In the genomic region with DNA sequence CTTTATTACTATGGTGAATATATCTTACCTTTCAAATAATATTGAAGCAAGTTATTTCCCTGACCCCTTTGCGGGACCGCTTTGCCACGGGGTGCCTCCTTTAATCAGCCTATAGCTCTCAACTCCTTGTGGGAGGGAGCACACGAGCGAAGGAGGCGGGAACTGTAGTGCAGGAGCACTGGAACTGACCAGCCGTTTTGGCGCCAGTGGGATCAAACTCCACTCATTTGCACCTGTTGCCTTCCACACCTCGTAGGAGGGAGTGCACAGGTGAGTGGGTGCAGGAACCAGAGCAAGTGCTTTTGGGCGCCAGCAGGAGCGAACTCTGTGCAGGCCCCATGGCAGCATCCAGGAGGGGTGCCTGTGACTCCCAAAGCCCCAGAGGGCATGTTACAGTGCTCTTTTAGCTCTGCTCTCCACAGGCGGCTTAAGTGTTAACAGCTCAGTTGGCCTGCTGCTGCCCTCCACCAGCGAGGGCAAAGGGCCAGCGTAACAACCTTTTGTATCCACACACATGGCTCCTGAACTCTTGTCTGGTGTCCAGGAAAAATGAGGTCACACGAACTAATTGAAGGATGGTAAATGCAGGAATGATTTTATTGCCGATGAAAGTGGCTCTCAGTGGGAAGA, we compare ENCODE assay signal across 19 cellular contexts.
DNase-seq lines count a peak whose midpoint lies in the region; ATAC-seq, FAIRE-seq and TF ChIP-seq lines count a peak whose summit lies in the region.
"Had no signal": no experiment of that assay in that cellular context is flagged by ENCODE, and none has a peak within 500 bp of the region (broad histone marks: within the 10 kb centered on the region; RNA-seq: fewer than 3 reads in every experiment).

No MANE protein-coding gene starts in this region.

- peak in 3 of 4 donors; percentile 13 to 73 (median 70) for ATAC-seq in heart left ventricle
- ATAC-seq in left cardiac atrium = no peak
- no peak for ATAC-seq in upper lobe of right lung
- ATAC-seq: PC-3, SK-N-SH treated with all-trans-retinoic acid at 6 μM for 48 hours had no signal

- H3K36me3 Mint-ChIP-seq in endodermal cell (ENCODE audit: low read depth) = peaks cover 37% of the 10 kb centered on the region

- H3K27me3 ChIP-seq in heart left ventricle = no peaks in the 10 kb centered on the region
- H3K27me3 ChIP-seq in endodermal cell (ENCODE audit: control insufficient read depth, insufficient read depth, low read length, poor library complexity, severe bottlenecking) = no peaks in the 10 kb centered on the region
- H3K27me3 ChIP-seq in small intestine (ENCODE audit: control insufficient read depth in 2 of 2, insufficient read depth in 2 of 2, low read length in 2 of 2) = no peaks in the 10 kb centered on the region
- H3K27me3 ChIP-seq in H7 (ENCODE audit: control insufficient read depth, insufficient read depth, low read length) = no peaks in the 10 kb centered on the region
- no peaks in the 10 kb centered on the region for H3K27me3 ChIP-seq in upper lobe of right lung

- peak overlapping the region; percentile 69 for H3K27ac Mint-ChIP-seq in endodermal cell
- H3K27ac Mint-ChIP-seq: IgD-negative memory B cell had no signal

- peaks cover 0 to 7% (median 0%) of the 10 kb centered on the region in 12 donors for H3K4me1 ChIP-seq in heart left ventricle
- H3K4me1 ChIP-seq in endodermal cell (ENCODE audit: control insufficient read depth, insufficient read depth, low read length) = no peaks in the 10 kb centered on the region
- H3K4me1 ChIP-seq in small intestine (ENCODE audit: control insufficient read depth in 2 of 2, insufficient read depth in 1 of 2, low read depth in 1 of 2, low read length in 1 of 2) = no peaks in the 10 kb centered on the region
- H3K4me1 ChIP-seq in upper lobe of right lung = no peaks in the 10 kb centered on the region

- no peak for FAIRE-seq in small intestine (lab: Jason Lieb, UNC)
- FAIRE-seq: A204.1, GM12892, GM19239 had no signal

- 77 to 84% (median 84%) methylated on average over 14 to 16 of the region's 16 CpGs for WGBS in heart left ventricle, 4 donors
- 88 to 94% methylated on average over 10 to 16 of the region's 16 CpGs for WGBS in endodermal cell (ENCODE audit: insufficient coverage in 1 of 2, insufficient read length in 1 of 2), 2 experiments
- 70 to 87% (median 82%) methylated on average over 16 of the region's 16 CpGs for WGBS in small intestine, 3 donors

- H3K4me3 ChIP-seq in heart left ventricle (no peak overlapping the region), endodermal cell (ENCODE audit: low read length) (no peak overlapping the region), small intestine (ENCODE audit: low read depth in 1 of 2, low read length in 2 of 2) (no peak overlapping the region), H7 (ENCODE audit: insufficient read depth, low read depth, low read length) (no peak overlapping the region), upper lobe of right lung (no peak overlapping the region)

- H3K9ac ChIP-seq in endodermal cell (ENCODE audit: extremely low read depth, low read length, poor library complexity, severe bottlenecking) = no peak overlapping the region

- H3K27ac ChIP-seq in heart left ventricle (no peak overlapping the region), endodermal cell (ENCODE audit: low read depth, low read length) (no peak overlapping the region), small intestine (ENCODE audit: low read depth in 1 of 2, low read length in 1 of 2) (no peak overlapping the region), upper lobe of right lung (no peak overlapping the region)
- H3K27ac ChIP-seq: C4-2B had no signal

- no peak overlapping the region for H3K4me3 Mint-ChIP-seq in endodermal cell
- H3K4me3 Mint-ChIP-seq: IgD-negative memory B cell had no signal

- TF ChIP-seq CTCF in heart left ventricle (IDR thresholded peaks at IDR 0.05) (no peak), endodermal cell (conservative IDR thresholded peaks at IDR 0.05) (no peak), upper lobe of right lung (IDR thresholded peaks at IDR 0.05) (no peak)

- intact Hi-C loops in heart left ventricle (cut with DNase I) = no loop called here
- intact Hi-C loops in left cardiac atrium (cut with DNase I) = no loop called here
- intact Hi-C loops in upper lobe of right lung (cut with DNase I) = no loop called here

- H3K27me3 Mint-ChIP-seq in endodermal cell (ENCODE audit: insufficient read depth) = no peaks in the 10 kb centered on the region

- peaks cover 8% of the 10 kb centered on the region for H3K4me1 Mint-ChIP-seq in endodermal cell

- H3K36me3 ChIP-seq in heart left ventricle (peaks cover 0 to 7% (median 0%) of the 10 kb centered on the region in 9 donors), endodermal cell (ENCODE audit: control insufficient read depth, insufficient read depth, low read length) (peaks cover 24% of the 10 kb centered on the region), small intestine (ENCODE audit: control insufficient read depth in 2 of 2, insufficient read depth in 2 of 2, low read length in 2 of 2) (no peaks in the 10 kb centered on the region), H7 (replicated peaks; ENCODE audit: control insufficient read depth, insufficient read depth, low read length) (no peaks in the 10 kb centered on the region), upper lobe of right lung (no peaks in the 10 kb centered on the region)

- no peaks in the 10 kb centered on the region for H3K9me3 Mint-ChIP-seq in endodermal cell

- no peak for TF ChIP-seq POLR2A in heart left ventricle (IDR thresholded peaks at IDR 0.05)

- peak in 1 of 5 donors; percentile 42 for DNase-seq in heart left ventricle
- DNase-seq in left cardiac atrium = no peak
- DNase-seq in NCI-H2029 treated with DMSO at 0.1 percent for 48 hours (lab: John Stamatoyannopoulos, UW) = peak; percentile 18
- DNase-seq in endodermal cell = no peak
- DNase-seq in small intestine = peak; percentile 11
- no peak for DNase-seq in H7
- no peak for DNase-seq in upper lobe of right lung
- no peak for DNase-seq in DMS53 treated with DMSO at 0.1 percent for 48 hours (lab: John Stamatoyannopoulos, UW; ENCODE audit: unreplicated experiment)
- DNase-seq: DMS153, MV-4-11, NCI-H146, NCI-H69, PC-3 had no signal

- peaks cover 0 to 24% (median 14%) of the 10 kb centered on the region in 12 donors for H3K9me3 ChIP-seq in heart left ventricle
- H3K9me3 ChIP-seq in endodermal cell (ENCODE audit: control insufficient read depth, low read length) = peaks cover 11% of the 10 kb centered on the region
- no peaks in the 10 kb centered on the region for H3K9me3 ChIP-seq in small intestine (ENCODE audit: control insufficient read depth, low read depth)
- H3K9me3 ChIP-seq in upper lobe of right lung = no peaks in the 10 kb centered on the region

Comparison
In these comparisons a context has a peak if more than half of its experiments do, and no peak if none do; other contexts are left out.
1. ATAC-seq: peak in heart left ventricle (3 of 4); none in left cardiac atrium (0 of 2) and upper lobe of right lung (single experiment).
2. DNase-seq: peak in NCI-H2029 treated with DMSO at 0.1 percent for 48 hours (single experiment) and small intestine (single experiment); none in left cardiac atrium (single experiment), endodermal cell (single experiment), H7 (single experiment), upper lobe of right lung (single experiment) and DMS53 treated with DMSO at 0.1 percent for 48 hours (single experiment).